1 cellular context compared by ENCODE assay signal in the genomic region with DNA sequence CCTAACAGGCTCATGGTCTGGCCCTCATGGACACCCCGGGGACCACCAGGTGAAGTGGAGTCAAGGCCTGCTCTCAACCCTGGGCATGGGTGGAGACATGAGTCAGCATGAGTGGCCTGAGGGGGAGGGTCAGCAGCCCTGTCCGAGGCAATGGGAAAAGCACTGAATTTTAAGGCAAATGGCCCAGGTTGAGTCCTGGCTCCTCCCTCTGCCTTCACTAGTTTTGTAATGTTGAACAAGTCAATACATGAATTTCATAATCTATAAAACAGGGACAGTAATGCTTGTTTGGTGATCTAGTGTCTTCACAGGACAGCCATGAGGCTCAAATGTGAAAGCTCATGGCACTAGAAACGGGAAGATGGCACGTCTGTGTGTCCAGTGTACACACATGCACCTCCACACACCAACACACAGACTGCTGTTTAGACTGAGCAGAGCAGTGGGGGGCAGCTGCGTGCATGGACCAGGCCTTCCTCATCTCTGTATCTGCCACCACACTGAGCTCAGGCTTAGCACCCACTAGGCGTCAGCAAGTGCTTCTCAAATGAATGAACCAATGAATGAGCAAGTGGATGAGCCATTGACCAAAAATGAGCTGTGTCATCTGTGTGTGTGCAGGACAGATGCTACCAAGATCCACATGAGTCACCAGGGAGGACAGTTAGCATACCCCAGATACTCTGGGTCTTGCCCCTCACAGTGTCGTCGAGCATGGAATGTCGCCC.
TF ChIP-seq lines count a peak whose summit lies in the region.

No MANE protein-coding gene starts in this region.

TF ChIP-seq in K562, 482 proteins besides CTCF, POLR2A, EP300 and RAD21 (continued from another document):
- TF ChIP-seq ATF3 (IDR thresholded peaks at IDR 0.05) (peak; percentile 95), ATF3 (CRISPR knock-in tag; conservative IDR thresholded peaks at IDR 0.05) (peak; percentile 78; the same call in 1 of the 2 replicates)
TF ChIP-seq in K562: peak in this region for 95.
